ENCODE assay signal across 8 cellular contexts in the genomic region with DNA sequence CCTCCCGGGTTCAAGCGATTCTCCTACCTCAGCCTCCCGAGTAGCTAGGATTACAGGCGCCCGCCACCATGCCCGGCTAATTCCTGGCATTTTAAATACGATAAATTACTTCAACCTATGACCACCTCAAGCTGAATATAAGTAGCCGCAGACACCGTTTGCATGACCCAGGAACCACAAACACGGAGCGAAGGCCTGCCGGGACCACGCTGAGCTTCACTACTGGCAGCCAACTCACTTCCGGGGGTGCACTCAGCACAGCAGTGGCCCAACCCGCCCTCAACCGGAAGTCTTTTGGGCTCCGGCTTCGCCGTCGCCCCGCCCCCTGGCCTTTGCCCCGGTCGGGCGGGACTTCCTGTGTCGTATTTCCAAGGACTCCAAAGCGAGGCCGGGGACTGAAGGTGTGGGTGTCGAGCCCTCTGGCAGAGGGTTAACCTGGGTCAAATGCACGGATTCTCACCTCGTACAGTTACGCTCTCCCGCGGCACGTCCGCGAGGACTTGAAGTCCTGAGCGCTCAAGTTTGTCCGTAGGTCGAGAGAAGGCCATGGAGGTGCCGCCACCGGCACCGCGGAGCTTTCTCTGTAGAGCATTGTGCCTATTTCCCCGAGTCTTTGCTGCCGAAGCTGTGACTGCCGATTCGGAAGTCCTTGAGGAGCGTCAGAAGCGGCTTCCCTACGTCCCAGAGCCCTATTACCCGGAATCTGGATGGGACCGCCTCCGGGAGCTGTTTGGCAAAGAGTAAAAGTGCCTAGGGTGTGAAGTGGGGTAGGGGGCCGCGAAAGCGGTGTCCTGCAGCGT. TPM values are rescaled to one million over a fixed set of nuclear protein-coding genes. Genes with fewer than 3 reads are reported as not detected.
DNase-seq lines count a peak whose midpoint lies in the region; ATAC-seq and TF ChIP-seq lines count a peak whose summit lies in the region.

A gene with protein sequence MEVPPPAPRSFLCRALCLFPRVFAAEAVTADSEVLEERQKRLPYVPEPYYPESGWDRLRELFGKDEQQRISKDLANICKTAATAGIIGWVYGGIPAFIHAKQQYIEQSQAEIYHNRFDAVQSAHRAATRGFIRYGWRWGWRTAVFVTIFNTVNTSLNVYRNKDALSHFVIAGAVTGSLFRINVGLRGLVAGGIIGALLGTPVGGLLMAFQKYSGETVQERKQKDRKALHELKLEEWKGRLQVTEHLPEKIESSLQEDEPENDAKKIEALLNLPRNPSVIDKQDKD (plus strand): TSS at position 360 of the 800 bp plus-strand sequence. CDS start 187 bp downstream, at position 547.

- peak; percentile 15 for TF ChIP-seq EP300 in ovary (IDR thresholded peaks at IDR 0.05)

- H3K4me3 ChIP-seq in GM12864 (ENCODE audit: low read depth, low read length) (peak within 1 kb of the TSS; percentile 95), ovary (peak within 1 kb of the TSS; percentile 73), thyroid gland (replicated peaks in 1 of 3) (peak within 1 kb of the TSS; percentile 31 to 67 (median 45))

- no peaks in the 10 kb centered on the region for H3K27me3 ChIP-seq in ovary
- no peaks in the 10 kb centered on the region for H3K27me3 ChIP-seq in thyroid gland

- 0 to 1% (median 0%) methylated on average over 57 of the region's 57 CpGs for WGBS in ovary, 3 donors
- WGBS in thyroid gland, 2 donors: 1% methylated on average over 25 to 38 of the region's 57 CpGs

- TF ChIP-seq POLR2A in ovary (IDR thresholded peaks at IDR 0.05) (peak; percentile 74), thyroid gland (IDR thresholded peaks at IDR 0.05) (peak in 1 of 2 donors; percentile 87)

- H3K4me1 ChIP-seq in ovary (ENCODE audit: insufficient read depth) (peaks cover 8% of the 10 kb centered on the region), thyroid gland (peaks cover 21 to 25% of the 10 kb centered on the region in 2 donors)

- H3K27ac ChIP-seq in ovary (peak within 1 kb of the TSS; percentile 38 to 81), thyroid gland (peak within 1 kb of the TSS; percentile 81 to 93 (median 85))

- ATAC-seq in HG02759 (IDR thresholded peaks at IDR 0.05; ENCODE audit: unreplicated experiment) (peak; percentile 99), Right ventricle myocardium inferior (peak; percentile 100)

- H3K9me3 ChIP-seq in ovary (no peaks in the 10 kb centered on the region), thyroid gland (no peaks in the 10 kb centered on the region)

- intact Hi-C loops in Right ventricle myocardium inferior (cut with DNase I) (loop anchor here (2.0 kb wide), 1 partner anchor 36 kb away; a partner anchor contains a TSS), ovary (cut with DNase I) (loop anchor here in 3 of 4 donors (5.0 to 10.0 kb wide), 2 partner anchors 36 to 176 kb away; a partner anchor contains a TSS), thyroid gland (cut with DNase I) (loop anchor here (10.0 kb wide), 1 partner anchor 176 kb away; a partner anchor contains a TSS)

- DNase-seq in GM12864 (ENCODE audit: low read depth): peak; percentile 94
- peak; percentile 97 to 98 (median 97) for DNase-seq in NCI-H1417 (lab: John Stamatoyannopoulos, UW)
- peak; percentile 95 to 96 for DNase-seq in SW 1271 (lab: John Stamatoyannopoulos, UW)
- DNase-seq in activated naive CD8-positive, alpha-beta T cell treated with anti-CD3 and anti-CD28 coated beads, Interleukin-2, amount 50 U/mL, for 16 hours (ENCODE audit: low read depth, low spot score): peak; percentile 94
- DNase-seq in Right ventricle myocardium inferior (ENCODE audit: missing footprints): peak; percentile 97
- DNase-seq in ovary: peak; percentile 95 to 98 (median 96)
- DNase-seq in thyroid gland: peak; percentile 98

- no peaks in the 10 kb centered on the region for H3K36me3 ChIP-seq in ovary
- peaks cover 0 to 3% of the 10 kb centered on the region in 2 donors for H3K36me3 ChIP-seq in thyroid gland

- TF ChIP-seq CTCF in GM12864 (IDR thresholded peaks at IDR 0.05; ENCODE audit: low read depth, low read length, missing control alignments): no peak
- no peak for TF ChIP-seq CTCF in ovary (IDR thresholded peaks at IDR 0.05)
- TF ChIP-seq CTCF in thyroid gland (IDR thresholded peaks at IDR 0.05): no peak

RNA-seq across cellular contexts. Expression of the gene that starts here (rescaled TPM):
- total RNA-seq in Right ventricle myocardium inferior: 340 TPM
- total RNA-seq in ovary: 10 to 100 TPM; 38.7 to 82.4 (median 71.3) TPM
- 10 to 100 TPM; 46.7 to 74.9 TPM for polyA plus RNA-seq in ovary
- 10 to 100 TPM; 34.2 to 78.5 (median 48.6) TPM for total RNA-seq in thyroid gland

Comparison
In these comparisons a context has a peak if more than half of its experiments do, and no peak if none do; other contexts are left out.
1. Peak in every context shown above with its lines: DNase-seq, ATAC-seq, H3K4me3 ChIP-seq and H3K27ac ChIP-seq.
2. H3K4me3 ChIP-seq: peak in every context shown above with its lines; median percentile 95 in GM12864; 73 in ovary; 45 in thyroid gland.